In the genomic region with DNA sequence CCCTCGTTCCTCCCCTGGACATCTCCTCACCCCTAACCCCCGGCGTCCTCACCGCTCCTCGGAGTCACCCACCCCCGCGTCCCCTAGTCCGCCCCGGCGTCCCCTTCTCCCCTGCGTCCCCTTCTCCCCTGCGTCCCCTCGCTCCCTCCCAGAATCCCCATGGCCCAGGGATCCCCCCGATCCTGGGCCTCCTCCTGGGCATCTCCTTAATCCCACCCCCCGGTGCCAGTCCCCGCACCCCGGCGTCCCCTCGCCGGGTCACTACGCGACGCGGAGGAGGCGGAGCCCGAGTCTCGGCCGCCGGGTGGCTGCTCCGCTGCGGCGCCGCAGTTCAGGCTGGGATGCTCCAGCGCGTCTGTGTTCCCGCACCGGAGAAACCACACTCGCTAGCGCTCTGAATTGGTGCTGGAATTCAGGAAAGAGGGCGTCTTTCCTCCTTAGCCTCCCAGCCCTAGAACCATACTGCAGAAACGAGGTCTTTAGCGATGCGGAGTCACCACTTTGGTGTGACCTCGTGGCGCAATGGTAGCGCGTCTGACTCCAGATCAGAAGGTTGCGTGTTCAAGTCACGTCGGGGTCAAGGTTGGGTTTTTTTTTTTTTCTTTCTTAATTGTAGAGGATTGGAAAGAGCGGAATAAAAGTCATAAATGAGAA, we compare ENCODE assay signal across 1 cellular context.
TF ChIP-seq lines count a peak whose summit lies in the region.

No MANE protein-coding gene starts in this region.

TF ChIP-seq in K562, 482 proteins besides CTCF, POLR2A, EP300 and RAD21 (continued from another document and continues in another):
- TF ChIP-seq, protein P1, sequence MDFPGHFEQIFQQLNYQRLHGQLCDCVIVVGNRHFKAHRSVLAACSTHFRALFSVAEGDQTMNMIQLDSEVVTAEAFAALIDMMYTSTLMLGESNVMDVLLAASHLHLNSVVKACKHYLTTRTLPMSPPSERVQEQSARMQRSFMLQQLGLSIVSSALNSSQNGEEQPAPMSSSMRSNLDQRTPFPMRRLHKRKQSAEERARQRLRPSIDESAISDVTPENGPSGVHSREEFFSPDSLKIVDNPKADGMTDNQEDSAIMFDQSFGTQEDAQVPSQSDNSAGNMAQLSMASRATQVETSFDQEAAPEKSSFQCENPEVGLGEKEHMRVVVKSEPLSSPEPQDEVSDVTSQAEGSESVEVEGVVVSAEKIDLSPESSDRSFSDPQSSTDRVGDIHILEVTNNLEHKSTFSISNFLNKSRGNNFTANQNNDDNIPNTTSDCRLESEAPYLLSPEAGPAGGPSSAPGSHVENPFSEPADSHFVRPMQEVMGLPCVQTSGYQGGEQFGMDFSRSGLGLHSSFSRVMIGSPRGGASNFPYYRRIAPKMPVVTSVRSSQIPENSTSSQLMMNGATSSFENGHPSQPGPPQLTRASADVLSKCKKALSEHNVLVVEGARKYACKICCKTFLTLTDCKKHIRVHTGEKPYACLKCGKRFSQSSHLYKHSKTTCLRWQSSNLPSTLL (IDR thresholded peaks at IDR 0.05) = peak; percentile 67; the same call in 1 of the 2 replicates
- TF ChIP-seq, protein P2, sequence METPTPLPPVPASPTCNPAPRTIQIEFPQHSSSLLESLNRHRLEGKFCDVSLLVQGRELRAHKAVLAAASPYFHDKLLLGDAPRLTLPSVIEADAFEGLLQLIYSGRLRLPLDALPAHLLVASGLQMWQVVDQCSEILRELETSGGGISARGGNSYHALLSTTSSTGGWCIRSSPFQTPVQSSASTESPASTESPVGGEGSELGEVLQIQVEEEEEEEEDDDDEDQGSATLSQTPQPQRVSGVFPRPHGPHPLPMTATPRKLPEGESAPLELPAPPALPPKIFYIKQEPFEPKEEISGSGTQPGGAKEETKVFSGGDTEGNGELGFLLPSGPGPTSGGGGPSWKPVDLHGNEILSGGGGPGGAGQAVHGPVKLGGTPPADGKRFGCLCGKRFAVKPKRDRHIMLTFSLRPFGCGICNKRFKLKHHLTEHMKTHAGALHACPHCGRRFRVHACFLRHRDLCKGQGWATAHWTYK (CRISPR knock-in tag; IDR thresholded peaks at IDR 0.05) = no peak
- TF ChIP-seq ASH1L (IDR thresholded peaks at IDR 0.05; ENCODE audit: borderline replicate concordance, low read depth, partially characterized antibody) (no peak), ZSCAN29 (IDR thresholded peaks at IDR 0.05) (no peak), TRIM24 (IDR thresholded peaks at IDR 0.05) (no peak), ZNF764 (CRISPR knock-in tag; IDR thresholded peaks at IDR 0.05; ENCODE audit: low read depth) (no peak), XRCC4 (IDR thresholded peaks at IDR 0.05; ENCODE audit: extremely low read depth, insufficient read depth, insufficient read length) (no peak), KDM4B (IDR thresholded peaks at IDR 0.05; ENCODE audit: borderline replicate concordance in 2 of 2, low read depth in 1 of 2) (no peak), IRF2 (CRISPR knock-in tag; IDR thresholded peaks at IDR 0.05) (no peak), SMARCC2 (IDR thresholded peaks at IDR 0.05; ENCODE audit: low read depth) (no peak), ZNF232 (CRISPR knock-in tag; IDR thresholded peaks at IDR 0.05) (no peak), POLR3A (IDR thresholded peaks at IDR 0.05; ENCODE audit: borderline replicate concordance, extremely low read depth, insufficient read depth, insufficient read length) (peak; percentile 94), LARP7 (IDR thresholded peaks at IDR 0.05) (no peak), NBN (IDR thresholded peaks at IDR 0.05; ENCODE audit: low read depth) (no peak), PYGO2 (tag; IDR thresholded peaks at IDR 0.05) (no peak), BACH1 (tag; IDR thresholded peaks at IDR 0.05) (no peak)
- TF ChIP-seq, protein P3, sequence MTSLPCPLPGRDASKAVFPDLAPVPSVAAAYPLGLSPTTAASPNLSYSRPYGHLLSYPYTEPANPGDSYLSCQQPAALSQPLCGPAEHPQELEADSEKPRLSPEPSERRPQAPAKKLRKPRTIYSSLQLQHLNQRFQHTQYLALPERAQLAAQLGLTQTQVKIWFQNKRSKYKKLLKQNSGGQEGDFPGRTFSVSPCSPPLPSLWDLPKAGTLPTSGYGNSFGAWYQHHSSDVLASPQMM (CRISPR knock-in tag; IDR thresholded peaks at IDR 0.05) = no peak
- TF ChIP-seq, protein P4, sequence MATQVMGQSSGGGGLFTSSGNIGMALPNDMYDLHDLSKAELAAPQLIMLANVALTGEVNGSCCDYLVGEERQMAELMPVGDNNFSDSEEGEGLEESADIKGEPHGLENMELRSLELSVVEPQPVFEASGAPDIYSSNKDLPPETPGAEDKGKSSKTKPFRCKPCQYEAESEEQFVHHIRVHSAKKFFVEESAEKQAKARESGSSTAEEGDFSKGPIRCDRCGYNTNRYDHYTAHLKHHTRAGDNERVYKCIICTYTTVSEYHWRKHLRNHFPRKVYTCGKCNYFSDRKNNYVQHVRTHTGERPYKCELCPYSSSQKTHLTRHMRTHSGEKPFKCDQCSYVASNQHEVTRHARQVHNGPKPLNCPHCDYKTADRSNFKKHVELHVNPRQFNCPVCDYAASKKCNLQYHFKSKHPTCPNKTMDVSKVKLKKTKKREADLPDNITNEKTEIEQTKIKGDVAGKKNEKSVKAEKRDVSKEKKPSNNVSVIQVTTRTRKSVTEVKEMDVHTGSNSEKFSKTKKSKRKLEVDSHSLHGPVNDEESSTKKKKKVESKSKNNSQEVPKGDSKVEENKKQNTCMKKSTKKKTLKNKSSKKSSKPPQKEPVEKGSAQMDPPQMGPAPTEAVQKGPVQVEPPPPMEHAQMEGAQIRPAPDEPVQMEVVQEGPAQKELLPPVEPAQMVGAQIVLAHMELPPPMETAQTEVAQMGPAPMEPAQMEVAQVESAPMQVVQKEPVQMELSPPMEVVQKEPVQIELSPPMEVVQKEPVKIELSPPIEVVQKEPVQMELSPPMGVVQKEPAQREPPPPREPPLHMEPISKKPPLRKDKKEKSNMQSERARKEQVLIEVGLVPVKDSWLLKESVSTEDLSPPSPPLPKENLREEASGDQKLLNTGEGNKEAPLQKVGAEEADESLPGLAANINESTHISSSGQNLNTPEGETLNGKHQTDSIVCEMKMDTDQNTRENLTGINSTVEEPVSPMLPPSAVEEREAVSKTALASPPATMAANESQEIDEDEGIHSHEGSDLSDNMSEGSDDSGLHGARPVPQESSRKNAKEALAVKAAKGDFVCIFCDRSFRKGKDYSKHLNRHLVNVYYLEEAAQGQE (CRISPR knock-in tag; IDR thresholded peaks at IDR 0.05; ENCODE audit: low read depth) = no peak
- TF ChIP-seq, protein P5, sequence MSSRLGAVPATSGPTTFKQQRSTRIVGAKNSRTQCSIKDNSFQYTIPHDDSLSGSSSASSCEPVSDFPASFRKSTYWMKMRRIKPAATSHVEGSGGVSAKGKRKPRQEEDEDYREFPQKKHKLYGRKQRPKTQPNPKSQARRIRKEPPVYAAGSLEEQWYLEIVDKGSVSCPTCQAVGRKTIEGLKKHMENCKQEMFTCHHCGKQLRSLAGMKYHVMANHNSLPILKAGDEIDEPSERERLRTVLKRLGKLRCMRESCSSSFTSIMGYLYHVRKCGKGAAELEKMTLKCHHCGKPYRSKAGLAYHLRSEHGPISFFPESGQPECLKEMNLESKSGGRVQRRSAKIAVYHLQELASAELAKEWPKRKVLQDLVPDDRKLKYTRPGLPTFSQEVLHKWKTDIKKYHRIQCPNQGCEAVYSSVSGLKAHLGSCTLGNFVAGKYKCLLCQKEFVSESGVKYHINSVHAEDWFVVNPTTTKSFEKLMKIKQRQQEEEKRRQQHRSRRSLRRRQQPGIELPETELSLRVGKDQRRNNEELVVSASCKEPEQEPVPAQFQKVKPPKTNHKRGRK (tag; IDR thresholded peaks at IDR 0.05) = no peak
- TF ChIP-seq, protein P6, sequence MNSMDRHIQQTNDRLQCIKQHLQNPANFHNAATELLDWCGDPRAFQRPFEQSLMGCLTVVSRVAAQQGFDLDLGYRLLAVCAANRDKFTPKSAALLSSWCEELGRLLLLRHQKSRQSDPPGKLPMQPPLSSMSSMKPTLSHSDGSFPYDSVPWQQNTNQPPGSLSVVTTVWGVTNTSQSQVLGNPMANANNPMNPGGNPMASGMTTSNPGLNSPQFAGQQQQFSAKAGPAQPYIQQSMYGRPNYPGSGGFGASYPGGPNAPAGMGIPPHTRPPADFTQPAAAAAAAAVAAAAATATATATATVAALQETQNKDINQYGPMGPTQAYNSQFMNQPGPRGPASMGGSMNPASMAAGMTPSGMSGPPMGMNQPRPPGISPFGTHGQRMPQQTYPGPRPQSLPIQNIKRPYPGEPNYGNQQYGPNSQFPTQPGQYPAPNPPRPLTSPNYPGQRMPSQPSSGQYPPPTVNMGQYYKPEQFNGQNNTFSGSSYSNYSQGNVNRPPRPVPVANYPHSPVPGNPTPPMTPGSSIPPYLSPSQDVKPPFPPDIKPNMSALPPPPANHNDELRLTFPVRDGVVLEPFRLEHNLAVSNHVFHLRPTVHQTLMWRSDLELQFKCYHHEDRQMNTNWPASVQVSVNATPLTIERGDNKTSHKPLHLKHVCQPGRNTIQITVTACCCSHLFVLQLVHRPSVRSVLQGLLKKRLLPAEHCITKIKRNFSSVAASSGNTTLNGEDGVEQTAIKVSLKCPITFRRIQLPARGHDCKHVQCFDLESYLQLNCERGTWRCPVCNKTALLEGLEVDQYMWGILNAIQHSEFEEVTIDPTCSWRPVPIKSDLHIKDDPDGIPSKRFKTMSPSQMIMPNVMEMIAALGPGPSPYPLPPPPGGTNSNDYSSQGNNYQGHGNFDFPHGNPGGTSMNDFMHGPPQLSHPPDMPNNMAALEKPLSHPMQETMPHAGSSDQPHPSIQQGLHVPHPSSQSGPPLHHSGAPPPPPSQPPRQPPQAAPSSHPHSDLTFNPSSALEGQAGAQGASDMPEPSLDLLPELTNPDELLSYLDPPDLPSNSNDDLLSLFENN (IDR thresholded peaks at IDR 0.05; ENCODE audit: low read depth in 2 of 2, low read length in 2 of 2) = no peak
- TF ChIP-seq, protein P7, sequence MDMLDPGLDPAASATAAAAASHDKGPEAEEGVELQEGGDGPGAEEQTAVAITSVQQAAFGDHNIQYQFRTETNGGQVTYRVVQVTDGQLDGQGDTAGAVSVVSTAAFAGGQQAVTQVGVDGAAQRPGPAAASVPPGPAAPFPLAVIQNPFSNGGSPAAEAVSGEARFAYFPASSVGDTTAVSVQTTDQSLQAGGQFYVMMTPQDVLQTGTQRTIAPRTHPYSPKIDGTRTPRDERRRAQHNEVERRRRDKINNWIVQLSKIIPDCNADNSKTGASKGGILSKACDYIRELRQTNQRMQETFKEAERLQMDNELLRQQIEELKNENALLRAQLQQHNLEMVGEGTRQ (CRISPR knock-in tag; IDR thresholded peaks at IDR 0.05) = no peak
- TF ChIP-seq, protein P8, sequence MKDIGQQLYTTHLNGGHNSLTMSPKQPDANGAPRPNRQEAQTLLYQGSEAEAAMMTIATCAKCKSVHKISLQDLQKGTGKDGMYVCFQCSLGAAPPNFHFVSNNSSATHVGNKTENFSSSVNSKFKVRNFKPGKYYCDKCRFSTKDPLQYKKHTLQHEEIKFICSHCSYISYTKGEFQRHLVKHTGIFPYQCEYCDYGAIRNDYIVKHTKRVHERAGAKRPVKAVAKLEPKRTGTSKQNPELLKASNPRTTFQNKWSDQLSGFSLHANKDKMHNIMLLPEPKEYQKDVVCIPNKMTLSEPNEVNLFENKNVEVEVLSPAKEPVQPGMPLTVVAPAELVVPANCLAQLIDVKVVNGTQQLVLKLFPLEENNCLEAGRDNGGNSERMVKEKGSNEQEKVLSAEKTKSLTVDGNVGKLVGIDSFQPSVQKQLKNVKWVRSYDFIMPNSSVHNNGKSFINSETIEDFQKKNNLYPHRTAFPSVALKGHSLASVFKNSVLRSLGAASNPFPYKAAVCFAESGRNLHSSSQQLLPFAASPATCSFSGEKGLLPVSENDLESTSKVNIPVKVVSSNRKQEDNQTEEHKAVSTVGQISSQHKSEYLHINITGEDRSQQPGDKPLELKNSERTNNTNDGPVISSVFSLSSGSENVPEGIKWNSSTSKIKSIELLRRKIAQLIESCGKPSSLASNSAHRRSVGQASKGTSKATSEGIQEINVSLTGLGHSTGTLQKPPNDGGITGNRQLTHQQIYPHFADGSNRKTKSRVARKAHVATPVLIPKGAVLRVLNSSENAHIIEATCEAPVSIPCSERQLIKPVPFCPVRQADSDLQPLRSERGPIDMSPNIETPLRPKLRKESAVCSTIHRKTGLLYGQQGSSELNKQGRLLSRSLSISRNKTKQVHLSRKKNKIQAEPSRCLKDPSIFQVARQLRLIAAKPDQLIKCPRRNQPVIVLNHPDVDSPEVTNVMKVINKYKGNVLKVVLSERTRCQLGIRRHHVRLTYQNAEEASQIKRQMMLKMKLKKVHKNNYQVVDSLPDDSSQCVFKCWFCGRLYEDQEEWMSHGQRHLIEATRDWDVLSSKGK (CRISPR knock-in tag; IDR thresholded peaks at IDR 0.05) = no peak
- TF ChIP-seq, protein P9, sequence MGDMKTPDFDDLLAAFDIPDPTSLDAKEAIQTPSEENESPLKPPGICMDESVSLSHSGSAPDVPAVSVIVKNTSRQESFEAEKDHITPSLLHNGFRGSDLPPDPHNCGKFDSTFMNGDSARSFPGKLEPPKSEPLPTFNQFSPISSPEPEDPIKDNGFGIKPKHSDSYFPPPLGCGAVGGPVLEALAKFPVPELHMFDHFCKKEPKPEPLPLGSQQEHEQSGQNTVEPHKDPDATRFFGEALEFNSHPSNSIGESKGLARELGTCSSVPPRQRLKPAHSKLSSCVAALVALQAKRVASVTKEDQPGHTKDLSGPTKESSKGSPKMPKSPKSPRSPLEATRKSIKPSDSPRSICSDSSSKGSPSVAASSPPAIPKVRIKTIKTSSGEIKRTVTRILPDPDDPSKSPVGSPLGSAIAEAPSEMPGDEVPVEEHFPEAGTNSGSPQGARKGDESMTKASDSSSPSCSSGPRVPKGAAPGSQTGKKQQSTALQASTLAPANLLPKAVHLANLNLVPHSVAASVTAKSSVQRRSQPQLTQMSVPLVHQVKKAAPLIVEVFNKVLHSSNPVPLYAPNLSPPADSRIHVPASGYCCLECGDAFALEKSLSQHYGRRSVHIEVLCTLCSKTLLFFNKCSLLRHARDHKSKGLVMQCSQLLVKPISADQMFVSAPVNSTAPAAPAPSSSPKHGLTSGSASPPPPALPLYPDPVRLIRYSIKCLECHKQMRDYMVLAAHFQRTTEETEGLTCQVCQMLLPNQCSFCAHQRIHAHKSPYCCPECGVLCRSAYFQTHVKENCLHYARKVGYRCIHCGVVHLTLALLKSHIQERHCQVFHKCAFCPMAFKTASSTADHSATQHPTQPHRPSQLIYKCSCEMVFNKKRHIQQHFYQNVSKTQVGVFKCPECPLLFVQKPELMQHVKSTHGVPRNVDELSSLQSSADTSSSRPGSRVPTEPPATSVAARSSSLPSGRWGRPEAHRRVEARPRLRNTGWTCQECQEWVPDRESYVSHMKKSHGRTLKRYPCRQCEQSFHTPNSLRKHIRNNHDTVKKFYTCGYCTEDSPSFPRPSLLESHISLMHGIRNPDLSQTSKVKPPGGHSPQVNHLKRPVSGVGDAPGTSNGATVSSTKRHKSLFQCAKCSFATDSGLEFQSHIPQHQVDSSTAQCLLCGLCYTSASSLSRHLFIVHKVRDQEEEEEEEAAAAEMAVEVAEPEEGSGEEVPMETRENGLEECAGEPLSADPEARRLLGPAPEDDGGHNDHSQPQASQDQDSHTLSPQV (IDR thresholded peaks at IDR 0.05) = peak; percentile 55; the same call in 1 of the 2 replicates
- TF ChIP-seq, protein P10, sequence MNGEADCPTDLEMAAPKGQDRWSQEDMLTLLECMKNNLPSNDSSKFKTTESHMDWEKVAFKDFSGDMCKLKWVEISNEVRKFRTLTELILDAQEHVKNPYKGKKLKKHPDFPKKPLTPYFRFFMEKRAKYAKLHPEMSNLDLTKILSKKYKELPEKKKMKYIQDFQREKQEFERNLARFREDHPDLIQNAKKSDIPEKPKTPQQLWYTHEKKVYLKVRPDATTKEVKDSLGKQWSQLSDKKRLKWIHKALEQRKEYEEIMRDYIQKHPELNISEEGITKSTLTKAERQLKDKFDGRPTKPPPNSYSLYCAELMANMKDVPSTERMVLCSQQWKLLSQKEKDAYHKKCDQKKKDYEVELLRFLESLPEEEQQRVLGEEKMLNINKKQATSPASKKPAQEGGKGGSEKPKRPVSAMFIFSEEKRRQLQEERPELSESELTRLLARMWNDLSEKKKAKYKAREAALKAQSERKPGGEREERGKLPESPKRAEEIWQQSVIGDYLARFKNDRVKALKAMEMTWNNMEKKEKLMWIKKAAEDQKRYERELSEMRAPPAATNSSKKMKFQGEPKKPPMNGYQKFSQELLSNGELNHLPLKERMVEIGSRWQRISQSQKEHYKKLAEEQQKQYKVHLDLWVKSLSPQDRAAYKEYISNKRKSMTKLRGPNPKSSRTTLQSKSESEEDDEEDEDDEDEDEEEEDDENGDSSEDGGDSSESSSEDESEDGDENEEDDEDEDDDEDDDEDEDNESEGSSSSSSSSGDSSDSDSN (IDR thresholded peaks at IDR 0.05; ENCODE audit: borderline replicate concordance in 1 of 2, low read depth in 2 of 2, low read length in 2 of 2) = no peak
